ENCODE assay signal across 14 cellular contexts in genomic region chr13:101739382-101740178, GRCh38.
DNase-seq lines count a peak whose midpoint lies in the region; ATAC-seq and TF ChIP-seq lines count a peak whose summit lies in the region.
"Had no signal": no experiment of that assay in that cellular context is flagged by ENCODE, and none has a peak within 500 bp of the region (broad histone marks: within the 10 kb centered on the region; RNA-seq: fewer than 3 reads in every experiment).

No MANE protein-coding gene starts in this region.

- H3K4ac ChIP-seq in mesenchymal stem cell (ENCODE audit: low read depth in 1 of 2, low read length in 2 of 2), result no peak overlapping the region

- H3K14ac ChIP-seq in mesenchymal stem cell (ENCODE audit: low read length in 2 of 2), result no peak overlapping the region

- ATAC-seq in GM19025 (IDR thresholded peaks at IDR 0.05; ENCODE audit: low read depth, unreplicated experiment), result peak; percentile 98
- ATAC-seq in HG02588 (IDR thresholded peaks at IDR 0.05; ENCODE audit: unreplicated experiment), result peak; percentile 92
- ATAC-seq in HG03378 (IDR thresholded peaks at IDR 0.05; ENCODE audit: unreplicated experiment), result peak; percentile 93
- ATAC-seq in upper lobe of right lung, result no peak
- ATAC-seq: esophagus mucosa, left cardiac atrium had no signal

- POLR2A ChIA-PET in activated CD4-positive, alpha-beta T cell treated with anti-CD3 and anti-CD28 coated beads, Interleukin-2, amount 10 ng/mL, durations not matched to agents 7 days and 5 days (lab: Charles Lee), result no interaction called here

- no peak overlapping the region for H2BK15ac ChIP-seq in mesenchymal stem cell (ENCODE audit: low read depth, poor library complexity, severe bottlenecking)

- H3K27me3 ChIP-seq in mesenchymal stem cell (ENCODE audit: control insufficient read depth in 1 of 2, insufficient read depth in 1 of 2, low read length in 2 of 2) (no peaks in the 10 kb centered on the region), upper lobe of right lung (no peaks in the 10 kb centered on the region)

- H4K8ac ChIP-seq in mesenchymal stem cell (ENCODE audit: low read length), result no peak overlapping the region

- H3K36me3 Mint-ChIP-seq in activated CD4-positive, alpha-beta T cell treated with anti-CD3 and anti-CD28 coated beads, Interleukin-2, amount 10 ng/mL, durations not matched to agents 7 days and 5 days (ENCODE audit: low read depth), result no peaks in the 10 kb centered on the region
- no peaks in the 10 kb centered on the region for H3K36me3 Mint-ChIP-seq in type B pancreatic cell

- H2AK5ac ChIP-seq in mesenchymal stem cell (ENCODE audit: low read length, severe bottlenecking), result no peak overlapping the region

- no peak overlapping the region for H2AFZ ChIP-seq in mesenchymal stem cell (ENCODE audit: low read depth, low read length)

- H3K36me3 ChIP-seq in mesenchymal stem cell (ENCODE audit: control insufficient read depth in 1 of 2, insufficient read depth in 2 of 2, low read depth in 1 of 2, low read length in 2 of 2) (no peaks in the 10 kb centered on the region), upper lobe of right lung (no peaks in the 10 kb centered on the region)

- H3K4me2 ChIP-seq in mesenchymal stem cell (ENCODE audit: low read length, poor library complexity, severe bottlenecking), result no peak overlapping the region

- no peak overlapping the region for H2BK120ac ChIP-seq in mesenchymal stem cell (ENCODE audit: low read depth, low read length)

- H3K23ac ChIP-seq in mesenchymal stem cell (ENCODE audit: low read length in 2 of 2), result no peak overlapping the region

- no peaks in the 10 kb centered on the region for H3K9me3 Mint-ChIP-seq in activated CD4-positive, alpha-beta T cell treated with anti-CD3 and anti-CD28 coated beads, Interleukin-2, amount 10 ng/mL, durations not matched to agents 7 days and 5 days
- no peaks in the 10 kb centered on the region for H3K9me3 Mint-ChIP-seq in type B pancreatic cell

- H3K18ac ChIP-seq in mesenchymal stem cell (ENCODE audit: low read depth in 1 of 2, low read length in 2 of 2), result no peak overlapping the region

- H2BK5ac ChIP-seq in mesenchymal stem cell (ENCODE audit: low read depth, low read length, poor library complexity, severe bottlenecking), result no peak overlapping the region

- H3K79me1 ChIP-seq in mesenchymal stem cell (replicated peaks; ENCODE audit: low read length, poor library complexity, severe bottlenecking), result no peaks in the 10 kb centered on the region

- H2BK12ac ChIP-seq in mesenchymal stem cell (ENCODE audit: low read length in 2 of 2), result no peak overlapping the region

- H3K27me3 Mint-ChIP-seq in activated CD4-positive, alpha-beta T cell treated with anti-CD3 and anti-CD28 coated beads, Interleukin-2, amount 10 ng/mL, durations not matched to agents 7 days and 5 days, result peaks cover 2% of the 10 kb centered on the region
- H3K27me3 Mint-ChIP-seq in type B pancreatic cell, result no peaks in the 10 kb centered on the region

- no peaks in the 10 kb centered on the region for H3K4me1 Mint-ChIP-seq in activated CD4-positive, alpha-beta T cell treated with anti-CD3 and anti-CD28 coated beads, Interleukin-2, amount 10 ng/mL, durations not matched to agents 7 days and 5 days
- H3K4me1 Mint-ChIP-seq in type B pancreatic cell (ENCODE audit: unreplicated experiment), result no peaks in the 10 kb centered on the region

- no peak for TF ChIP-seq CTCF in type B pancreatic cell (conservative IDR thresholded peaks at IDR 0.05)
- TF ChIP-seq CTCF in upper lobe of right lung (IDR thresholded peaks at IDR 0.05), result no peak

- CTCF ChIA-PET in activated CD4-positive, alpha-beta T cell treated with anti-CD3 and anti-CD28 coated beads, Interleukin-2, amount 10 ng/mL, durations not matched to agents 7 days and 5 days (lab: Charles Lee), result no interaction called here

- no peak overlapping the region for H3K4me3 Mint-ChIP-seq in activated CD4-positive, alpha-beta T cell treated with anti-CD3 and anti-CD28 coated beads, Interleukin-2, amount 10 ng/mL, durations not matched to agents 7 days and 5 days
- no peak overlapping the region for H3K4me3 Mint-ChIP-seq in type B pancreatic cell

- H3K4me3 ChIP-seq in mesenchymal stem cell (ENCODE audit: insufficient read depth in 1 of 2, low read depth in 1 of 2, low read length in 2 of 2) (no peak overlapping the region), upper lobe of right lung (no peak overlapping the region)

- H4K91ac ChIP-seq in mesenchymal stem cell (ENCODE audit: low read length), result no peak overlapping the region

- no peak for DNase-seq in mesenchymal stem cell
- no peak for DNase-seq in activated CD4-positive, alpha-beta T cell treated with anti-CD3 and anti-CD28 coated beads, Interleukin-2, amount 10 ng/mL, durations not matched to agents 7 days and 5 days
- no peak for DNase-seq in NOMO-1 treated with DMSO at 0.1 percent for 48 hours (lab: John Stamatoyannopoulos, UW; ENCODE audit: unreplicated experiment)
- DNase-seq in type B pancreatic cell (ENCODE audit: extremely low spot score, unreplicated experiment), result no peak
- DNase-seq in upper lobe of right lung, result no peak
- DNase-seq: activated CD8-positive, alpha-beta memory T cell treated with anti-CD3 and anti-CD28 coated beads, Interleukin-2, amount 50 U/mL, for 48 hours; Kasumi-1; left cardiac atrium; NCI-H510A; SW 1271 had no signal

- no peaks in the 10 kb centered on the region for H3K9me3 ChIP-seq in mesenchymal stem cell (ENCODE audit: control insufficient read depth, low read length)
- no peaks in the 10 kb centered on the region for H3K9me3 ChIP-seq in upper lobe of right lung

- H3K27ac ChIP-seq in mesenchymal stem cell (ENCODE audit: low read length, poor library complexity, severe bottlenecking) (peak overlapping the region; percentile 33), upper lobe of right lung (no peak overlapping the region)

- no peaks in the 10 kb centered on the region for H3K4me1 ChIP-seq in mesenchymal stem cell (ENCODE audit: control insufficient read depth, insufficient read depth, low read depth, low read length)
- H3K4me1 ChIP-seq in upper lobe of right lung, result no peaks in the 10 kb centered on the region

- no peak overlapping the region for H3K27ac Mint-ChIP-seq in activated CD4-positive, alpha-beta T cell treated with anti-CD3 and anti-CD28 coated beads, Interleukin-2, amount 10 ng/mL, durations not matched to agents 7 days and 5 days
- no peak overlapping the region for H3K27ac Mint-ChIP-seq in type B pancreatic cell

- H3K9ac ChIP-seq in mesenchymal stem cell (ENCODE audit: low read length), result no peak overlapping the region

- intact Hi-C loops in upper lobe of right lung (cut with DNase I), result no loop called here

- WGBS in mesenchymal stem cell, result 85% methylated on average over 8 of the region's 9 CpGs
